ENCODE assay signal across 10 cellular contexts in genomic region chr17:39920218-39921210, GRCh38. TPM values are rescaled to one million over a fixed set of nuclear protein-coding genes. Genes with fewer than 3 reads are reported as not detected.
DNase-seq lines count a peak whose midpoint lies in the region; ATAC-seq and TF ChIP-seq lines count a peak whose summit lies in the region.
"Had no signal": no experiment of that assay in that cellular context is flagged by ENCODE, and none has a peak within 500 bp of the region (broad histone marks: within the 10 kb centered on the region; RNA-seq: fewer than 3 reads in every experiment).

No MANE protein-coding gene starts in this region.

- H3K9me2 ChIP-seq in SK-N-SH: no peaks in the 10 kb centered on the region

- H4K20me1 ChIP-seq in SK-N-SH (ENCODE audit: insufficient read depth): peaks cover 17% of the 10 kb centered on the region

- POLR2A ChIA-PET in CD8-positive, alpha-beta memory T cell (lab: Charles Lee): no interaction called here
- POLR2A ChIA-PET in SK-N-SH (lab: Yijun Ruan, JAX): no interaction called here

- H3K79me2 ChIP-seq in SK-N-SH (ENCODE audit: insufficient read depth): peaks cover 18% of the 10 kb centered on the region

- intact Hi-C loops in activated naive CD4-positive, alpha-beta T cell treated with anti-CD3 and anti-CD28 coated beads for 36 hours (cut with micrococcal nuclease): loop anchor here (10.0 kb wide), 1 partner anchor 516 kb away; the partner anchor contains the start of gene FBXL20

- peaks cover 34% of the 10 kb centered on the region for H3K36me3 ChIP-seq in CD8-positive, alpha-beta memory T cell (ENCODE audit: insufficient read depth, low read length)
- peaks cover 9 to 42% of the 10 kb centered on the region in 2 experiments for H3K36me3 ChIP-seq in SK-N-SH (replicated peaks in 1 of 2; ENCODE audit: control insufficient read depth in 1 of 2, insufficient read depth in 2 of 2, low read length in 1 of 2)

- peaks cover 3 to 75% (median 18%) of the 10 kb centered on the region in 3 donors for H3K36me3 Mint-ChIP-seq in CD8-positive, alpha-beta memory T cell
- peaks cover 3% of the 10 kb centered on the region for H3K36me3 Mint-ChIP-seq in T-helper 17 cell (ENCODE audit: low read depth)
- peaks cover 35% of the 10 kb centered on the region for H3K36me3 Mint-ChIP-seq in activated naive CD4-positive, alpha-beta T cell treated with anti-CD3 and anti-CD28 coated beads for 36 hours (ENCODE audit: low read depth)

- H3F3A ChIP-seq in SK-N-SH (replicated peaks; ENCODE audit: insufficient read depth): no peaks in the 10 kb centered on the region

- peak overlapping the region; percentile 50 to 89 (median 74) for H3K27ac Mint-ChIP-seq in CD8-positive, alpha-beta memory T cell
- peak overlapping the region; percentile 90 for H3K27ac Mint-ChIP-seq in T-helper 17 cell
- H3K27ac Mint-ChIP-seq in activated naive CD4-positive, alpha-beta T cell treated with anti-CD3 and anti-CD28 coated beads for 36 hours: peak overlapping the region; percentile 92

- no peaks in the 10 kb centered on the region for H3K9me3 ChIP-seq in CD8-positive, alpha-beta memory T cell (ENCODE audit: low read length)
- H3K9me3 ChIP-seq in T-helper 17 cell (ENCODE audit: control insufficient read depth, low read length, poor library complexity, severe bottlenecking) (no peaks in the 10 kb centered on the region), SK-N-SH (no peaks in the 10 kb centered on the region)

- peak; percentile 82 for ATAC-seq in T-helper 17 cell

- TF ChIP-seq RAD21 in SK-N-SH (IDR thresholded peaks at IDR 0.05; ENCODE audit: low read length): no peak

- peaks cover 69% of the 10 kb centered on the region for H3K4me1 ChIP-seq in CD8-positive, alpha-beta memory T cell (ENCODE audit: insufficient read depth, low read length)
- H3K4me1 ChIP-seq in SK-N-SH (ENCODE audit: control insufficient read depth in 1 of 2, insufficient read depth in 2 of 2, low read depth in 1 of 2, low read length in 1 of 2): peaks cover 0 to 9% of the 10 kb centered on the region in 2 experiments; a peak in 1 of 4 replicates

- DNase-seq in CD8-positive, alpha-beta memory T cell: peak in 3 of 5 donors; percentile 9 to 52 (median 43)
- DNase-seq in T-helper 17 cell (peak in 2 of 3 donors; percentile 24 to 25), NCI-H2081 (lab: John Stamatoyannopoulos, UW) (no peak), SK-N-SH (no peak), dedifferentiated amniotic fluid mesenchymal stem cell (ENCODE audit: extremely low spot score) (no peak), mesenteric fat pad (ENCODE audit: low spot score) (no peak)
- DNase-seq in activated naive CD4-positive, alpha-beta T cell treated with anti-CD3 and anti-CD28 coated beads for 36 hours: peak; percentile 80
- peak; percentile 80 for DNase-seq in stimulated activated CD4-positive, alpha-beta T cell treated with anti-CD3 and anti-CD28 coated beads, Interleukin-15, amount 100 ng/mL, for 24 hours
- DNase-seq: dermis blood vessel endothelial cell, NCI-H524 had no signal

- H3K27me3 Mint-ChIP-seq in CD8-positive, alpha-beta memory T cell: peaks cover 0 to 4% of the 10 kb centered on the region in 2 donors
- H3K27me3 Mint-ChIP-seq in T-helper 17 cell: no peaks in the 10 kb centered on the region
- no peaks in the 10 kb centered on the region for H3K27me3 Mint-ChIP-seq in activated naive CD4-positive, alpha-beta T cell treated with anti-CD3 and anti-CD28 coated beads for 36 hours (ENCODE audit: low read depth)

- H3K4me3 Mint-ChIP-seq in CD8-positive, alpha-beta memory T cell: peak overlapping the region in 2 of 7 donors; percentile 22 to 65
- H3K4me3 Mint-ChIP-seq in T-helper 17 cell: peak overlapping the region; percentile 77
- peak overlapping the region; percentile 49 for H3K4me3 Mint-ChIP-seq in activated naive CD4-positive, alpha-beta T cell treated with anti-CD3 and anti-CD28 coated beads for 36 hours

- 92% methylated on average over 18 of the region's 19 CpGs for WGBS in SK-N-SH (ENCODE audit: low lambda C conversion rate)

- peaks cover 60 to 86% (median 83%) of the 10 kb centered on the region in 3 donors for H3K4me1 Mint-ChIP-seq in CD8-positive, alpha-beta memory T cell
- H3K4me1 Mint-ChIP-seq in T-helper 17 cell: peaks cover 47% of the 10 kb centered on the region
- H3K4me1 Mint-ChIP-seq in activated naive CD4-positive, alpha-beta T cell treated with anti-CD3 and anti-CD28 coated beads for 36 hours (ENCODE audit: low read depth): peaks cover 75% of the 10 kb centered on the region

- CTCF ChIA-PET in CD8-positive, alpha-beta memory T cell (lab: Charles Lee): interaction anchor here (0.9 kb wide), 1 partner anchor 60 kb away, joined by 3 read pairs; the partner anchor contains the start of gene PSMD3
- CTCF ChIA-PET in activated naive CD4-positive, alpha-beta T cell treated with anti-CD3 and anti-CD28 coated beads for 36 hours (lab: Charles Lee): interaction anchor here (0.8 kb wide), 1 partner anchor 143 kb away, joined by 3 read pairs; no protein-coding TSS in a partner anchor
- CTCF ChIA-PET in SK-N-SH (lab: Yijun Ruan, JAX): no interaction called here

- H3K27ac ChIP-seq in CD8-positive, alpha-beta memory T cell (ENCODE audit: low read depth, low read length): no peak overlapping the region
- no peak overlapping the region for H3K27ac ChIP-seq in SK-N-SH (ENCODE audit: low read depth in 2 of 2, low read length in 1 of 2)

- H3K9me3 Mint-ChIP-seq in CD8-positive, alpha-beta memory T cell: no peaks in the 10 kb centered on the region
- no peaks in the 10 kb centered on the region for H3K9me3 Mint-ChIP-seq in activated naive CD4-positive, alpha-beta T cell treated with anti-CD3 and anti-CD28 coated beads for 36 hours

- no peak for TF ChIP-seq CTCF in SK-N-SH (IDR thresholded peaks at IDR 0.05)

- no peaks in the 10 kb centered on the region for H3K27me3 ChIP-seq in CD8-positive, alpha-beta memory T cell (ENCODE audit: insufficient read depth, low read length, poor library complexity, severe bottlenecking)
- no peaks in the 10 kb centered on the region for H3K27me3 ChIP-seq in SK-N-SH (ENCODE audit: insufficient read depth)

- no peak for TF ChIP-seq EP300 in SK-N-SH (IDR thresholded peaks at IDR 0.05; ENCODE audit: borderline replicate concordance in 1 of 2, low read depth in 1 of 2, low read length in 1 of 2)

- no peak overlapping the region for H3K4me2 ChIP-seq in SK-N-SH

- H3K4me3 ChIP-seq in CD8-positive, alpha-beta memory T cell (ENCODE audit: low read length): no peak overlapping the region
- no peak overlapping the region for H3K4me3 ChIP-seq in SK-N-SH (ENCODE audit: low read depth in 2 of 2, low read length in 1 of 2)

- no peak overlapping the region for H3K9ac ChIP-seq in SK-N-SH

- H2AFZ ChIP-seq in SK-N-SH (ENCODE audit: low read depth): no peak overlapping the region

TF ChIP-seq in SK-N-SH, 30 proteins besides CTCF, POLR2A, EP300 and RAD21 (continues in another document):
- TF ChIP-seq GATA2 (CRISPR knock-in tag; IDR thresholded peaks at IDR 0.05): no peak
- TF ChIP-seq, protein P1, sequence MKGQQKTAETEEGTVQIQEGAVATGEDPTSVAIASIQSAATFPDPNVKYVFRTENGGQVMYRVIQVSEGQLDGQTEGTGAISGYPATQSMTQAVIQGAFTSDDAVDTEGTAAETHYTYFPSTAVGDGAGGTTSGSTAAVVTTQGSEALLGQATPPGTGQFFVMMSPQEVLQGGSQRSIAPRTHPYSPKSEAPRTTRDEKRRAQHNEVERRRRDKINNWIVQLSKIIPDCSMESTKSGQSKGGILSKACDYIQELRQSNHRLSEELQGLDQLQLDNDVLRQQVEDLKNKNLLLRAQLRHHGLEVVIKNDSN (IDR thresholded peaks at IDR 0.05; ENCODE audit: borderline replicate concordance, low read depth): no peak

RNA-seq across cellular contexts. Expression of gene GSDMB, which starts 2.1 kb away (rescaled TPM):
- total RNA-seq in CD8-positive, alpha-beta memory T cell: 10 to 100 TPM; 14.0 to 14.8 TPM
- polyA plus RNA-seq in CD8-positive, alpha-beta memory T cell: 1.3 TPM
- total RNA-seq in T-helper 17 cell (10 to 100 TPM; 17.2 to 28.6 TPM), mesenteric fat pad (15.3 TPM)
- total RNA-seq in activated naive CD4-positive, alpha-beta T cell treated with anti-CD3 and anti-CD28 coated beads for 36 hours: 10 to 100 TPM; 22.2 to 25.5 TPM
- 2.4 and 3.6 TPM in 2 replicates for polyA plus RNA-seq in SK-N-SH (2012; rRNA removed)
- polyA plus RNA-seq in SK-N-SH (2012; cell fraction: cytosol; rRNA removed): 0.43 and 0.53 TPM in 2 replicates
- 20.6 and 25.6 TPM in 2 replicates for polyA plus RNA-seq in SK-N-SH (2012; cell fraction: nucleus; rRNA removed)

RNA-seq across cellular contexts. Expression of gene ORMDL3, which starts 6.9 kb away (rescaled TPM):
- total RNA-seq in CD8-positive, alpha-beta memory T cell: 10 to 100 TPM; 73.6 to 76.4 TPM
- 217 TPM for polyA plus RNA-seq in CD8-positive, alpha-beta memory T cell
- 10 to 100 TPM; 76.0 to 88.9 TPM for total RNA-seq in T-helper 17 cell
- 10 to 100 TPM; 51.8 to 52.1 TPM for total RNA-seq in activated naive CD4-positive, alpha-beta T cell treated with anti-CD3 and anti-CD28 coated beads for 36 hours
- polyA plus RNA-seq in SK-N-SH (2012; rRNA removed): 27.8 and 38.5 TPM in 2 replicates
- 28.1 and 30.4 TPM in 2 replicates for polyA plus RNA-seq in SK-N-SH (2012; cell fraction: cytosol; rRNA removed)
- 21.0 and 22.8 TPM in 2 replicates for polyA plus RNA-seq in SK-N-SH (2012; cell fraction: nucleus; rRNA removed)
- total RNA-seq in mesenteric fat pad: 191 TPM

RNA-seq across cellular contexts. Expression of gene LRRC3C, which starts 7.0 kb away (rescaled TPM):
- total RNA-seq in CD8-positive, alpha-beta memory T cell: not detected
- not detected for polyA plus RNA-seq in CD8-positive, alpha-beta memory T cell
- total RNA-seq in T-helper 17 cell (not detected), mesenteric fat pad (not detected)
- not detected for total RNA-seq in activated naive CD4-positive, alpha-beta T cell treated with anti-CD3 and anti-CD28 coated beads for 36 hours
- polyA plus RNA-seq in SK-N-SH (2012; rRNA removed): not detected in 2 replicates
- polyA plus RNA-seq in SK-N-SH (2012; cell fraction: cytosol; rRNA removed): not detected in 2 replicates
- not detected in 2 replicates for polyA plus RNA-seq in SK-N-SH (2012; cell fraction: nucleus; rRNA removed)
- total RNA-seq: dermis blood vessel endothelial cell had no signal

RNA-seq across cellular contexts. Expression of gene GSDMA, which starts 42.3 kb away (rescaled TPM):
- total RNA-seq in CD8-positive, alpha-beta memory T cell: not detected
- 0.14 TPM for polyA plus RNA-seq in CD8-positive, alpha-beta memory T cell
- total RNA-seq in T-helper 17 cell (under 1 TPM in 1 of 2 donors, not detected in 1; 0.26 TPM), mesenteric fat pad (2.2 TPM)
- under 1 TPM in 1 of 2 experiments, not detected in 1; 0.17 TPM for total RNA-seq in activated naive CD4-positive, alpha-beta T cell treated with anti-CD3 and anti-CD28 coated beads for 36 hours
- not detected in 2 replicates for polyA plus RNA-seq in SK-N-SH (2012; rRNA removed)
- polyA plus RNA-seq in SK-N-SH (2012; cell fraction: cytosol; rRNA removed): 0.01 and 0.03 TPM in 2 replicates
- polyA plus RNA-seq in SK-N-SH (2012; cell fraction: nucleus; rRNA removed): not detected in 2 replicates
- total RNA-seq: dermis blood vessel endothelial cell had no signal

RNA-seq across cellular contexts. Expression of gene ZPBP2, which starts 52.5 kb away (rescaled TPM):
- under 1 TPM; 0.58 to 0.74 TPM for total RNA-seq in CD8-positive, alpha-beta memory T cell
- 0.09 TPM for polyA plus RNA-seq in CD8-positive, alpha-beta memory T cell
- total RNA-seq in T-helper 17 cell (under 1 TPM in 1 of 2 donors, not detected in 1; 0.37 TPM), mesenteric fat pad (not detected)
- total RNA-seq in activated naive CD4-positive, alpha-beta T cell treated with anti-CD3 and anti-CD28 coated beads for 36 hours: not detected
- not detected in 2 replicates for polyA plus RNA-seq in SK-N-SH (2012; rRNA removed)
- not detected in 2 replicates for polyA plus RNA-seq in SK-N-SH (2012; cell fraction: cytosol; rRNA removed)
- not detected in 2 replicates for polyA plus RNA-seq in SK-N-SH (2012; cell fraction: nucleus; rRNA removed)
- total RNA-seq: dermis blood vessel endothelial cell had no signal

Comparison
In these comparisons a context has a peak if more than half of its experiments do, and no peak if none do; other contexts are left out.
1. DNase-seq: peak in CD8-positive, alpha-beta memory T cell (3 of 5), T-helper 17 cell (2 of 3), activated naive CD4-positive, alpha-beta T cell treated with anti-CD3 and anti-CD28 coated beads for 36 hours (single experiment) and stimulated activated CD4-positive, alpha-beta T cell treated with anti-CD3 and anti-CD28 coated beads, Interleukin-15, amount 100 ng/mL, for 24 hours (single experiment); none in NCI-H2081 (0 of 2), SK-N-SH (single experiment), dedifferentiated amniotic fluid mesenchymal stem cell (single experiment) and mesenteric fat pad (single experiment).
2. Peak in every context shown above with its lines, with median percentiles within 50 percentile points of each other: H3K27ac Mint-ChIP-seq.